In the genomic region with DNA sequence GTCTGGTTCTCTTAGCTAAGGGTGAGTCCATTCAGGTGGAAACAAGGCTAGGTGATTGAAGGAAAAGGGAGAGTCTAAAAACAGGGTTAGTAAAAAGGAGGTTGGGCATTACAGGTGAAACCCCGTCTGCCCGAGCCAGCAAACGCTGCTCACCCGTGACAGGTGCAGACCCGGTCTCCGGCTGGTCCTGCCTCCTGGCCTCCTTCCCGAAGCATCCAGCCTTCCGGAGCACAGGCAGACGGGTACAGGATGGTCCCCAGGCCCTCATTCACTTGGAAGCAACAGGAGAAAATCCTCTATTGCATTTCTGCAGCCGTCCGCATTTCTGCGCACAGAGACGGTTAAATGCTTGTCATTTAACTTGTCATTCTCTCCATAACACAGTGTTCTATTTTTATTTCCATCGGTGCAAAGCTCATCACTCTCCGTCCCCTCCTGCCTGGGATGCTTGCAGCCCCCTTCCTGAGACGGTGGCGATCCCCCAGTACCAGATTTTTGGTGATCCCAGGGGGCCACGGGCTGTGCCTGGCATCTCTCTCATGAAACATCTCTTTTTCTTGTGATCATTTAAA, we compare ENCODE assay signal across 32 cellular contexts.
"Had no signal": no experiment of that assay in that cellular context is flagged by ENCODE, and none has a peak within 500 bp of the region (broad histone marks: within the 10 kb centered on the region; RNA-seq: fewer than 3 reads in every experiment).

No MANE protein-coding gene starts in this region.

- ATAC-seq: activated CD4-positive, alpha-beta T cell treated with anti-CD3 and anti-CD28 coated beads for 36 hours; activated CD4-positive, CD25-positive, alpha-beta regulatory T cell treated with anti-CD3 and anti-CD28 coated beads, Interleukin-2, amount 50 U/mL, for 24 hours; activated CD8-positive, alpha-beta T cell treated with anti-CD3 and anti-CD28 coated beads, Interleukin-2, amount 10 ng/mL, durations not matched to agents 7 days and 5 days; activated naive CD4-positive, alpha-beta T cell treated with anti-CD3 and anti-CD28 coated beads, Interleukin-2, amount 50 U/mL, for 72 hours; Panc1 had no signal

- H3K27me3 Mint-ChIP-seq: activated CD4-positive, alpha-beta T cell treated with anti-CD3 and anti-CD28 coated beads for 36 hours; activated CD4-positive, alpha-beta T cell treated with anti-CD3 and anti-CD28 coated beads, Interleukin-2, amount 10 ng/mL, durations not matched to agents 7 days and 5 days had no signal

- H3K9ac ChIP-seq: SK-N-SH had no signal

- H3K4me3 Mint-ChIP-seq: activated CD4-positive, alpha-beta T cell treated with anti-CD3 and anti-CD28 coated beads for 36 hours; activated CD4-positive, alpha-beta T cell treated with anti-CD3 and anti-CD28 coated beads, Interleukin-2, amount 10 ng/mL, durations not matched to agents 7 days and 5 days; activated CD8-positive, alpha-beta T cell treated with anti-CD3 and anti-CD28 coated beads, Interleukin-2, amount 10 ng/mL, durations not matched to agents 7 days and 5 days; activated naive CD4-positive, alpha-beta T cell treated with anti-CD3 and anti-CD28 coated beads for 36 hours; activated T-cell treated with anti-CD3 and anti-CD28 coated beads, Interleukin-2, amount 50 U/mL, for 24 hours; brain; T-helper 1 cell treated with Interleukin-12 subunit alpha and Interleukin-12 subunit beta and Interleukin-4 antibody, amounts not matched to agents 30 μg/mL and 1 μg/mL, for 36 hours; T-helper 2 cell treated with Interferon-gamma antibody and Interleukin-4, amounts not matched to agents 5 μg/mL and 100 μg/mL, for 36 hours had no signal

- H3K9me3 Mint-ChIP-seq: activated T-cell treated with anti-CD3 and anti-CD28 coated beads, Interleukin-2, amount 50 U/mL, for 24 hours had no signal

- DNase-seq: activated CD4-positive, alpha-beta T cell treated with anti-CD3 and anti-CD28 coated beads for 36 hours; activated CD4-positive, alpha-beta T cell treated with anti-CD3 and anti-CD28 coated beads, Interleukin-2, amount 10 ng/mL, durations not matched to agents 7 days and 5 days; activated CD4-positive, alpha-beta T cell treated with anti-CD3 and anti-CD28 coated beads, Interleukin-2, amount 50 U/mL, for 48 hours; activated CD8-positive, alpha-beta T cell treated with anti-CD3 and anti-CD28 coated beads, Interleukin-2, amount 10 ng/mL, durations not matched to agents 7 days and 5 days; activated gamma-delta T cell treated with Interleukin-2 at 50 U/mL for 16 hours; activated naive CD4-positive, alpha-beta T cell treated with anti-CD3 and anti-CD28 coated beads for 36 hours; activated T-cell treated with anti-CD3 and anti-CD28 coated beads, Interleukin-2, amount 50 U/mL, for 24 hours; adrenal gland; caudate nucleus; Karpas-422; KBM-7; MM.1S; MV-4-11; NCI-H1092; NCI-H1417; NCI-H146; NCI-H187; NCI-H2029 treated with DMSO at 0.1 percent for 48 hours; NCI-H2107; NCI-H2171; NCI-H446; NCI-H510A treated with DMSO at 0.1 percent for 48 hours; NCI-H69; SHP77 treated with DMSO at 0.1 percent for 48 hours; SK-N-SH had no signal

- H3K27ac ChIP-seq: adrenal gland, SJSA1 had no signal

- H3K4me3 ChIP-seq: adrenal gland, SJSA1 had no signal

- H3K9me3 ChIP-seq: adrenal gland, SJSA1, SK-N-SH had no signal

- H3K36me3 Mint-ChIP-seq: activated naive CD4-positive, alpha-beta T cell treated with anti-CD3 and anti-CD28 coated beads, Interleukin-2, amount 50 U/mL, for 72 hours; brain had no signal

- H3K4me1 ChIP-seq: adrenal gland, SJSA1 had no signal

- H3K4me2 ChIP-seq: SK-N-SH had no signal

- H3K4me1 Mint-ChIP-seq: activated CD4-positive, alpha-beta T cell treated with anti-CD3 and anti-CD28 coated beads for 36 hours; activated CD4-positive, alpha-beta T cell treated with anti-CD3 and anti-CD28 coated beads, Interleukin-2, amount 10 ng/mL, durations not matched to agents 7 days and 5 days; brain had no signal

- H3K27me3 ChIP-seq: SJSA1 had no signal

- H3K27ac Mint-ChIP-seq: activated CD4-positive, alpha-beta T cell treated with anti-CD3 and anti-CD28 coated beads for 36 hours; activated CD4-positive, alpha-beta T cell treated with anti-CD3 and anti-CD28 coated beads, Interleukin-2, amount 10 ng/mL, durations not matched to agents 7 days and 5 days; activated CD8-positive, alpha-beta T cell treated with anti-CD3 and anti-CD28 coated beads, Interleukin-2, amount 10 ng/mL, durations not matched to agents 7 days and 5 days; activated naive CD4-positive, alpha-beta T cell treated with anti-CD3 and anti-CD28 coated beads for 36 hours; activated naive CD4-positive, alpha-beta T cell treated with anti-CD3 and anti-CD28 coated beads, Interleukin-2, amount 50 U/mL, for 72 hours; activated T-cell treated with anti-CD3 and anti-CD28 coated beads, Interleukin-2, amount 50 U/mL, for 24 hours; brain; T-helper 1 cell treated with Interleukin-12 subunit alpha and Interleukin-12 subunit beta and Interleukin-4 antibody, amounts not matched to agents 30 μg/mL and 1 μg/mL, for 36 hours; T-helper 2 cell treated with Interferon-gamma antibody and Interleukin-4, amounts not matched to agents 5 μg/mL and 100 μg/mL, for 36 hours had no signal

- H3K36me3 ChIP-seq: adrenal gland, SJSA1 had no signal
